15 cellular contexts compared by ENCODE assay signal in genomic region chr6:91240878-91241603, GRCh38.
A peak's percentile ranks its signal among the peaks of the same experiment; 100 is the strongest.
DNase-seq lines count a peak whose midpoint lies in the region; ATAC-seq, FAIRE-seq and TF ChIP-seq lines count a peak whose summit lies in the region.
"Had no signal": no experiment of that assay in that cellular context is flagged by ENCODE, and none has a peak within 500 bp of the region (broad histone marks: within the 10 kb centered on the region; RNA-seq: fewer than 3 reads in every experiment).

No MANE protein-coding gene starts in this region.

- TF ChIP-seq CTCF in GM10266 (IDR thresholded peaks at IDR 0.05; ENCODE audit: control insufficient read depth, insufficient read depth, low read depth, missing control alignments), result no peak
- TF ChIP-seq CTCF in mesothelial cell of epicardium (IDR thresholded peaks at IDR 0.05; ENCODE audit: unreplicated experiment), result no peak

- ATAC-seq in GM19324 (IDR thresholded peaks at IDR 0.05; ENCODE audit: low FRiP score, unreplicated experiment) (peak; percentile 58), HG02678 (IDR thresholded peaks at IDR 0.05; ENCODE audit: unreplicated experiment) (peak; percentile 63), HG03558 (IDR thresholded peaks at IDR 0.05; ENCODE audit: extremely low read depth, unreplicated experiment) (peak; percentile 72)
- ATAC-seq in stimulated activated effector memory CD8-positive, alpha-beta T cell treated with anti-CD3 and anti-CD28 coated beads, Interleukin-12 subunit alpha, Interleukin-12 subunit beta, amount 100 ng/mL, for 72 hours, result no peak

- H3K36me3 Mint-ChIP-seq in stimulated activated effector memory CD8-positive, alpha-beta T cell treated with anti-CD3 and anti-CD28 coated beads, Interleukin-12 subunit alpha, Interleukin-12 subunit beta, amount 100 ng/mL, for 72 hours, result no peaks in the 10 kb centered on the region
- H3K36me3 Mint-ChIP-seq in mesothelial cell of epicardium, result no peaks in the 10 kb centered on the region

- no peaks in the 10 kb centered on the region for H3K4me1 Mint-ChIP-seq in stimulated activated effector memory CD8-positive, alpha-beta T cell treated with anti-CD3 and anti-CD28 coated beads, Interleukin-12 subunit alpha, Interleukin-12 subunit beta, amount 100 ng/mL, for 72 hours
- no peaks in the 10 kb centered on the region for H3K4me1 Mint-ChIP-seq in mesothelial cell of epicardium
- H3K4me1 Mint-ChIP-seq: activated B cell treated with CpG ODN at 0.5 μM for 24 hours had no signal

- DNase-seq in GM10266 (ENCODE audit: extremely low spot score) (peak; percentile 4), NCI-H524 (lab: John Stamatoyannopoulos, UW) (no peak), HTR-8/SVneo (ENCODE audit: insufficient read length, low spot score) (no peak), mesothelial cell of epicardium (ENCODE audit: low spot score in 2 of 2, unreplicated experiment in 2 of 2) (no peak)
- no peak for DNase-seq in stimulated activated effector memory CD8-positive, alpha-beta T cell treated with anti-CD3 and anti-CD28 coated beads, Interleukin-12 subunit alpha, Interleukin-12 subunit beta, amount 100 ng/mL, for 72 hours (ENCODE audit: low spot score in 2 of 2)
- DNase-seq: activated B cell treated with CpG ODN at 0.5 μM for 24 hours, HCEC 1CT, mammary epithelial cell, NCI-H1417 treated with DMSO at 0.1 percent for 48 hours, ovary had no signal

- H3K27me3 Mint-ChIP-seq in mesothelial cell of epicardium (ENCODE audit: low read depth), result peaks cover 11% of the 10 kb centered on the region
- H3K27me3 Mint-ChIP-seq: activated B cell treated with CpG ODN at 0.5 μM for 24 hours; dendritic cell treated with granulocyte-macrophage colony-stimulating factor and Interleukin-4, amounts not matched to agents 40 ng/mL and 50 ng/mL, for 4 days had no signal

- FAIRE-seq in HTR-8/SVneo (lab: Jason Lieb, UNC), result no peak
- FAIRE-seq: GM12892 had no signal

- no peak overlapping the region for H3K4me3 Mint-ChIP-seq in stimulated activated effector memory CD8-positive, alpha-beta T cell treated with anti-CD3 and anti-CD28 coated beads, Interleukin-12 subunit alpha, Interleukin-12 subunit beta, amount 100 ng/mL, for 72 hours
- no peak overlapping the region for H3K4me3 Mint-ChIP-seq in mesothelial cell of epicardium
- H3K4me3 Mint-ChIP-seq: activated B cell treated with CpG ODN at 0.5 μM for 24 hours; dendritic cell treated with granulocyte-macrophage colony-stimulating factor and Interleukin-4, amounts not matched to agents 40 ng/mL and 50 ng/mL, for 4 days had no signal

- H3K9me3 Mint-ChIP-seq in stimulated activated effector memory CD8-positive, alpha-beta T cell treated with anti-CD3 and anti-CD28 coated beads, Interleukin-12 subunit alpha, Interleukin-12 subunit beta, amount 100 ng/mL, for 72 hours, result peaks cover 3% of the 10 kb centered on the region
- H3K9me3 Mint-ChIP-seq in mesothelial cell of epicardium, result no peaks in the 10 kb centered on the region
- H3K9me3 Mint-ChIP-seq: activated B cell treated with CpG ODN at 0.5 μM for 24 hours; dendritic cell treated with granulocyte-macrophage colony-stimulating factor and Interleukin-4, amounts not matched to agents 40 ng/mL and 50 ng/mL, for 4 days had no signal

- no peak overlapping the region for H3K27ac Mint-ChIP-seq in stimulated activated effector memory CD8-positive, alpha-beta T cell treated with anti-CD3 and anti-CD28 coated beads, Interleukin-12 subunit alpha, Interleukin-12 subunit beta, amount 100 ng/mL, for 72 hours
- no peak overlapping the region for H3K27ac Mint-ChIP-seq in mesothelial cell of epicardium
- H3K27ac Mint-ChIP-seq: activated B cell treated with CpG ODN at 0.5 μM for 24 hours; dendritic cell treated with granulocyte-macrophage colony-stimulating factor and Interleukin-4, amounts not matched to agents 40 ng/mL and 50 ng/mL, for 4 days had no signal
